In genomic region chr9:100598641-100599145, GRCh38 we compare ENCODE assay signal across 8 cellular contexts. TPM values are rescaled to one million over a fixed set of nuclear protein-coding genes. Genes with fewer than 3 reads are reported as not detected.
DNase-seq lines count a peak whose midpoint lies in the region; TF ChIP-seq lines count a peak whose summit lies in the region.

No MANE protein-coding gene starts in this region.

- H3K27me3 ChIP-seq in MM.1S (replicated peaks; ENCODE audit: insufficient read depth, low read length) (no peaks in the 10 kb centered on the region), cardiac muscle cell (no peaks in the 10 kb centered on the region), parathyroid adenoma (ENCODE audit: control insufficient read depth, insufficient read depth, low read length) (no peaks in the 10 kb centered on the region), transverse colon (no peaks in the 10 kb centered on the region)

- peak overlapping the region; percentile 64 for H3K4me2 ChIP-seq in MM.1S (ENCODE audit: low read depth, low read length)
- peak overlapping the region; percentile 82 for H3K4me2 ChIP-seq in parathyroid adenoma (ENCODE audit: low read length)

- in situ Hi-C loops in transverse colon (cut with MboI; ENCODE audit: low pct_ligation_motif_present in 1 of 4, low pct_unique_long_range_greater_than_20kb in 1 of 4, low sequenced_read_pairs in 3 of 4), result loop anchor here in 1 of 4 donors (25.0 kb wide), 1 partner anchor 261 kb away; no protein-coding TSS in a partner anchor

- H3K9me2 ChIP-seq in MM.1S (replicated peaks; ENCODE audit: insufficient read depth, low read length), result no peaks in the 10 kb centered on the region

- peak overlapping the region; percentile 87 for H3K4me3 Mint-ChIP-seq in activated naive CD8-positive, alpha-beta T cell

- H3K4me1 Mint-ChIP-seq in activated naive CD8-positive, alpha-beta T cell (ENCODE audit: low read depth), result peaks cover 21% of the 10 kb centered on the region

- H2AFZ ChIP-seq in MM.1S (ENCODE audit: low read length), result peak overlapping the region; percentile 68
- peak overlapping the region; percentile 91 for H2AFZ ChIP-seq in parathyroid adenoma

- TF ChIP-seq EP300 in transverse colon (IDR thresholded peaks at IDR 0.05; ENCODE audit: low read depth), result no peak

- H3K27ac ChIP-seq in MM.1S (ENCODE audit: low read length) (peak overlapping the region; percentile 40; the same call in 1 of the 2 replicates), cardiac muscle cell (no peak overlapping the region), parathyroid adenoma (peak overlapping the region; percentile 11), transverse colon (peak overlapping the region in 3 of 4 donors; percentile 23 to 48 (median 41))

- H3K4me3 ChIP-seq in MM.1S (ENCODE audit: low read length), result peak overlapping the region; percentile 55
- H3K4me3 ChIP-seq in cardiac muscle cell, result peak overlapping the region; percentile 27
- H3K4me3 ChIP-seq in parathyroid adenoma (ENCODE audit: low read depth, low read length), result peak overlapping the region; percentile 63
- peak overlapping the region; percentile 34 to 47 (median 38) for H3K4me3 ChIP-seq in transverse colon

- no peaks in the 10 kb centered on the region for H3K36me3 Mint-ChIP-seq in activated naive CD8-positive, alpha-beta T cell

- TF ChIP-seq CTCF in MM.1S (IDR thresholded peaks at IDR 0.05; ENCODE audit: low read length), result no peak
- no peak for TF ChIP-seq CTCF in cardiac muscle cell (IDR thresholded peaks at IDR 0.05; ENCODE audit: low read depth, low read length)
- TF ChIP-seq CTCF in parathyroid adenoma (IDR thresholded peaks at IDR 0.05), result no peak
- TF ChIP-seq CTCF in transverse colon (IDR thresholded peaks at IDR 0.05), result no peak

- H3K79me2 ChIP-seq in MM.1S (ENCODE audit: low read length) (no peaks in the 10 kb centered on the region), parathyroid adenoma (no peaks in the 10 kb centered on the region)

- intact Hi-C loops in transverse colon (cut with DNase I; ENCODE audit: low total_unique reads), result no loop called here

- H3K9ac ChIP-seq in MM.1S (ENCODE audit: low read length) (peak overlapping the region; percentile 35; the same call in 1 of the 2 replicates), parathyroid adenoma (no peak overlapping the region)

- DNase-seq in GF-D8 (lab: John Stamatoyannopoulos, UW) (peak; percentile 3), HCEC 1CT (peak; percentile 54), MM.1S (peak; percentile 94), SKM-1 (lab: John Stamatoyannopoulos, UW; ENCODE audit: unreplicated experiment) (peak; percentile 23), cardiac muscle cell (ENCODE audit: low read depth in 1 of 2, low spot score in 1 of 2) (peak; percentile 84 to 90), transverse colon (peak; percentile 90)

- H3K9me3 Mint-ChIP-seq in activated naive CD8-positive, alpha-beta T cell (ENCODE audit: low read depth), result no peaks in the 10 kb centered on the region

- H3K9me3 ChIP-seq in MM.1S (replicated peaks; ENCODE audit: insufficient read depth, low read length) (no peaks in the 10 kb centered on the region), cardiac muscle cell (ENCODE audit: low read depth) (no peaks in the 10 kb centered on the region), parathyroid adenoma (ENCODE audit: control insufficient read depth, low read length) (no peaks in the 10 kb centered on the region), transverse colon (no peaks in the 10 kb centered on the region)

- H3K27me3 Mint-ChIP-seq in activated naive CD8-positive, alpha-beta T cell, result no peaks in the 10 kb centered on the region

- 1% methylated on average over 37 of the region's 41 CpGs; no CpG with 5 or more reads in 1 of the 2 donors for WGBS in transverse colon (ENCODE audit: low coverage in 1 of 2), 2 donors

- no peak for TF ChIP-seq POLR2A in transverse colon (IDR thresholded peaks at IDR 0.05)

- H3K27ac Mint-ChIP-seq in activated naive CD8-positive, alpha-beta T cell, result peak overlapping the region; percentile 36

- peaks cover 11% of the 10 kb centered on the region for H3F3A ChIP-seq in MM.1S (ENCODE audit: insufficient read depth, low read length)

- no peaks in the 10 kb centered on the region for H4K20me1 ChIP-seq in MM.1S (ENCODE audit: insufficient read depth, low read length)

- H3K4me1 ChIP-seq in MM.1S (ENCODE audit: low read length) (peaks cover 26% of the 10 kb centered on the region), cardiac muscle cell (ENCODE audit: low read depth) (no peaks in the 10 kb centered on the region), parathyroid adenoma (peaks cover 3% of the 10 kb centered on the region), transverse colon (peaks cover 0 to 8% (median 5%) of the 10 kb centered on the region in 4 donors)

- H3K36me3 ChIP-seq in MM.1S (replicated peaks; ENCODE audit: insufficient read depth, low read length) (no peaks in the 10 kb centered on the region), cardiac muscle cell (no peaks in the 10 kb centered on the region), parathyroid adenoma (ENCODE audit: control insufficient read depth, insufficient read depth, low read length) (no peaks in the 10 kb centered on the region), transverse colon (no peaks in the 10 kb centered on the region)

RNA-seq across cellular contexts. Expression of gene CAVIN4, which starts 20.8 kb away (rescaled TPM):
- total RNA-seq in cardiac muscle cell (2.3 and 2.4 TPM in 2 replicates), transverse colon (under 1 TPM in 2 of 4 donors, not detected in 2; 0.14 to 0.48 TPM)
- polyA plus RNA-seq in cardiac muscle cell, result 1.6 and 4.0 TPM in 2 replicates

Comparison
In these comparisons a context has a peak if more than half of its experiments do, and no peak if none do; other contexts are left out.
1. DNase-seq: peak in every context shown above with its lines; median percentile 94 in MM.1S; 90 in transverse colon; 87 in cardiac muscle cell; 54 in HCEC 1CT; 23 in SKM-1; 3 in GF-D8.